ENCODE assay signal across 8 cellular contexts in genomic region chr5:43041131-43041668, GRCh38. TPM values are rescaled to one million over a fixed set of nuclear protein-coding genes. Genes with fewer than 3 reads are reported as not detected.
DNase-seq lines count a peak whose midpoint lies in the region; ATAC-seq, FAIRE-seq and TF ChIP-seq lines count a peak whose summit lies in the region.

No MANE protein-coding gene starts in this region.

- no peak for FAIRE-seq in HTR-8/SVneo (lab: Jason Lieb, UNC)

- no peak overlapping the region for H2AK5ac ChIP-seq in trophoblast cell (ENCODE audit: low read length)

- TF ChIP-seq CTCF in NB4 (IDR thresholded peaks at IDR 0.05; ENCODE audit: low read depth, low read length) (no peak), fibroblast of pulmonary artery (IDR thresholded peaks at IDR 0.05; ENCODE audit: low read length, missing control alignments) (no peak)

- WGBS in trophoblast cell (ENCODE audit: extremely low coverage, insufficient coverage, insufficient read length): no CpG with 5 or more reads among the region's 18 CpGs

- H3K36me3 ChIP-seq in trophoblast cell (ENCODE audit: control insufficient read depth in 1 of 2, insufficient read depth in 2 of 2, low read length in 2 of 2): no peaks in the 10 kb centered on the region

- no peak overlapping the region for H2AFZ ChIP-seq in trophoblast cell (ENCODE audit: insufficient read depth, low read length, poor library complexity)

- peak overlapping the region; percentile 96 to 99 for H3K4me3 Mint-ChIP-seq in activated T-cell treated with anti-CD3 and anti-CD28 coated beads, Interleukin-2, amount 50 U/mL, for 72 hours

- H3K9me3 Mint-ChIP-seq in activated T-cell treated with anti-CD3 and anti-CD28 coated beads, Interleukin-2, amount 50 U/mL, for 72 hours: no peaks in the 10 kb centered on the region

- peak overlapping the region; percentile 100 for H3K27ac Mint-ChIP-seq in activated T-cell treated with anti-CD3 and anti-CD28 coated beads, Interleukin-2, amount 50 U/mL, for 72 hours

- no peak overlapping the region for H3K14ac ChIP-seq in trophoblast cell (ENCODE audit: low read length)

- TF ChIP-seq POLR2A in NB4 (IDR thresholded peaks at IDR 0.05; ENCODE audit: extremely low read depth, insufficient read length): no peak

- H3K79me1 ChIP-seq in trophoblast cell (ENCODE audit: low read length): peaks cover 5% of the 10 kb centered on the region

- ATAC-seq in activated T-cell treated with anti-CD3 and anti-CD28 coated beads, Interleukin-2, amount 50 U/mL, for 72 hours (replicated peaks in 1 of 2): no peak

- no peak overlapping the region for H4K12ac ChIP-seq in trophoblast cell (ENCODE audit: low read depth, low read length)

- H3K4me1 Mint-ChIP-seq in activated T-cell treated with anti-CD3 and anti-CD28 coated beads, Interleukin-2, amount 50 U/mL, for 72 hours (ENCODE audit: low read depth): peaks cover 63% of the 10 kb centered on the region

- DNase-seq in DMS114 treated with DMSO at 0.1 percent for 48 hours (lab: John Stamatoyannopoulos, UW; ENCODE audit: unreplicated experiment): peak; percentile 61
- DNase-seq in NB4 (ENCODE audit: low read depth): peak; percentile 80
- DNase-seq in activated T-cell treated with anti-CD3 and anti-CD28 coated beads, Interleukin-2, amount 50 U/mL, for 72 hours: peak; percentile 26 to 38
- peak; percentile 89 for DNase-seq in fibroblast of pulmonary artery (ENCODE audit: low read depth)
- DNase-seq in trophoblast cell: no peak
- DNase-seq in NK-92 (lab: John Stamatoyannopoulos, UW; ENCODE audit: unreplicated experiment): no peak
- DNase-seq in stimulated activated CD4-positive, alpha-beta T cell treated with anti-CD3 and anti-CD28 coated beads, Interleukin-4, amount 100 ng/mL, for 1 hour: no peak
- no peak for DNase-seq in HTR-8/SVneo (ENCODE audit: insufficient read length, low spot score)

- peaks cover 17 to 29% of the 10 kb centered on the region in 2 experiments for H3K4me1 ChIP-seq in trophoblast cell (ENCODE audit: control insufficient read depth in 1 of 2, insufficient read depth in 2 of 2, low read length in 2 of 2)

- peak overlapping the region; percentile 76 for H3K4me3 ChIP-seq in NB4 (ENCODE audit: low read depth, low read length)
- H3K4me3 ChIP-seq in fibroblast of pulmonary artery (replicated peaks; ENCODE audit: low read depth, low read length): peak overlapping the region; percentile 71
- no peak overlapping the region for H3K4me3 ChIP-seq in trophoblast cell (ENCODE audit: low read depth, low read length)

- no peak overlapping the region for H4K91ac ChIP-seq in trophoblast cell (ENCODE audit: low read depth, low read length)

- no peak overlapping the region for H2BK5ac ChIP-seq in trophoblast cell (ENCODE audit: low read depth, low read length, poor library complexity)

- H4K8ac ChIP-seq in trophoblast cell (ENCODE audit: low read depth, low read length): no peak overlapping the region

- H3K18ac ChIP-seq in trophoblast cell (ENCODE audit: low read length): no peak overlapping the region

- peaks cover 0 to 2% of the 10 kb centered on the region in 2 donors for H3K36me3 Mint-ChIP-seq in activated T-cell treated with anti-CD3 and anti-CD28 coated beads, Interleukin-2, amount 50 U/mL, for 72 hours (ENCODE audit: insufficient read depth in 2 of 2)

- no peak overlapping the region for H2BK12ac ChIP-seq in trophoblast cell (ENCODE audit: low read length)

- H3K4me2 ChIP-seq in trophoblast cell (ENCODE audit: low read length): peak overlapping the region; percentile 85

- H3K27ac ChIP-seq in trophoblast cell (ENCODE audit: low read depth, low read length): no peak overlapping the region

- H2BK120ac ChIP-seq in trophoblast cell (ENCODE audit: insufficient read depth, low read length, poor library complexity): no peak overlapping the region

- no peak overlapping the region for H3K23ac ChIP-seq in trophoblast cell (ENCODE audit: low read length)

- no peaks in the 10 kb centered on the region for H3K9me3 ChIP-seq in trophoblast cell (ENCODE audit: insufficient read depth, low read depth, low read length)

- peaks cover 65% of the 10 kb centered on the region for H3K27me3 ChIP-seq in trophoblast cell (ENCODE audit: insufficient read depth, low read length)

- H3K4ac ChIP-seq in trophoblast cell (ENCODE audit: low read depth, low read length): no peak overlapping the region

- no peaks in the 10 kb centered on the region for H3K79me2 ChIP-seq in trophoblast cell (ENCODE audit: control insufficient read depth, insufficient read depth, low read length, poor library complexity)

- no peak overlapping the region for H3K9ac ChIP-seq in trophoblast cell (ENCODE audit: low read length)

- no peaks in the 10 kb centered on the region for H3K27me3 Mint-ChIP-seq in activated T-cell treated with anti-CD3 and anti-CD28 coated beads, Interleukin-2, amount 50 U/mL, for 72 hours (ENCODE audit: low read depth)

RNA-seq across cellular contexts. Expression of gene ANXA2R, which starts 1.1 kb away (rescaled TPM):
- total RNA-seq in activated T-cell treated with anti-CD3 and anti-CD28 coated beads, Interleukin-2, amount 50 U/mL, for 72 hours: 10 to 100 TPM in 1 of 2 donors, 1 to 10 TPM in 1; 9.9 to 10.0 TPM
- 0.06 and 0.07 TPM in 2 replicates for polyA plus RNA-seq in trophoblast cell (2013)

Comparison
In these comparisons a context has a peak if more than half of its experiments do, and no peak if none do; other contexts are left out.
1. DNase-seq: peak in DMS114 treated with DMSO at 0.1 percent for 48 hours (single experiment), NB4 (single experiment), activated T-cell treated with anti-CD3 and anti-CD28 coated beads, Interleukin-2, amount 50 U/mL, for 72 hours (2 of 2) and fibroblast of pulmonary artery (single experiment); none in trophoblast cell (0 of 2), NK-92 (single experiment), stimulated activated CD4-positive, alpha-beta T cell treated with anti-CD3 and anti-CD28 coated beads, Interleukin-4, amount 100 ng/mL, for 1 hour (single experiment) and HTR-8/SVneo (single experiment).